ENCODE assay signal across 8 cellular contexts in the genomic region with DNA sequence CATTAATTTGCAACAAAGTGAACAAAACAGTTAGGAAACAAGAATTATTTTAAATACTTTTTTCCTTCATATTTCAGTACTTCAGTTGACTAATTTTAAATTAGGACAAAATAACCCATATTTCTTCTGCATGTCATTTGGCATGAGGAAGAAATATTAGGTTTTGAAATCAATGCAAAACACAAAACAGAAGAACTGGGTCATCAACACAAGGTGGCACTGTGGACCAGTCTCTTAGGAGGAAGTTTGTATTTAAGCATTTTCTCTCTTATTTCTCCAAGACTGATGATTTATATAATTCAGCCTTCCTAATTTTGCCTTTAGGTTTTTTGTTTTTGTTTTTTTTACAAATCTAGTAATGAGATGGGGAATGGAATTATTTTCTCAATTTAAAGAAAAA.
DNase-seq lines count a peak whose midpoint lies in the region; ATAC-seq and TF ChIP-seq lines count a peak whose summit lies in the region.

No MANE protein-coding gene starts in this region.

- H3K9me3 ChIP-seq in cardiac muscle cell (ENCODE audit: low read depth) (no peaks in the 10 kb centered on the region), right cardiac atrium (ENCODE audit: control insufficient read depth, low read length) (no peaks in the 10 kb centered on the region), transverse colon (no peaks in the 10 kb centered on the region)

- DNase-seq in cardiac muscle cell (ENCODE audit: low read depth in 1 of 2, low spot score in 1 of 2) (peak; percentile 55 to 74), right cardiac atrium (no peak), HS-27A (ENCODE audit: low read depth) (peak; percentile 8), SKM-1 treated with dmso at 0.1 percent for 144 hours (lab: John Stamatoyannopoulos, UW; ENCODE audit: unreplicated experiment) (peak; percentile 38), glomerular visceral epithelial cell (ENCODE audit: extremely low spot score) (peak; percentile 54), transverse colon (no peak)
- no peak for DNase-seq in stimulated activated CD4-positive, alpha-beta T cell treated with anti-CD3 and anti-CD28 coated beads, Interleukin-4, amount 100 ng/mL, for 24 hours

- H3K36me3 ChIP-seq in cardiac muscle cell (no peaks in the 10 kb centered on the region), transverse colon (no peaks in the 10 kb centered on the region)

- H3K4me3 ChIP-seq in cardiac muscle cell = no peak overlapping the region
- no peak overlapping the region for H3K4me3 ChIP-seq in right cardiac atrium (ENCODE audit: low read length)
- no peak overlapping the region for H3K4me3 ChIP-seq in transverse colon

- TF ChIP-seq CTCF in cardiac muscle cell (IDR thresholded peaks at IDR 0.05; ENCODE audit: low read depth, low read length) (peak; percentile 70), transverse colon (IDR thresholded peaks at IDR 0.05) (peak in 4 of 5 experiments; percentile 23 to 40 (median 32))

- intact Hi-C loops in right cardiac atrium (cut with DNase I) (loop anchor here in 3 of 4 donors (5.0 to 10.0 kb wide), 2 partner anchors 1241 to 1243 kb away; no protein-coding TSS in a partner anchor), transverse colon (cut with DNase I; ENCODE audit: low total_unique reads) (no loop called here)

- H3K27me3 ChIP-seq in cardiac muscle cell (no peaks in the 10 kb centered on the region), right cardiac atrium (ENCODE audit: control insufficient read depth, insufficient read depth) (no peaks in the 10 kb centered on the region), transverse colon (no peaks in the 10 kb centered on the region)

- TF ChIP-seq POLR2A in transverse colon (IDR thresholded peaks at IDR 0.05) = no peak

- TF ChIP-seq EP300 in transverse colon (IDR thresholded peaks at IDR 0.05; ENCODE audit: low read depth) = no peak

- no peaks in the 10 kb centered on the region for H3K4me1 ChIP-seq in cardiac muscle cell (ENCODE audit: low read depth)
- no peaks in the 10 kb centered on the region for H3K4me1 ChIP-seq in right cardiac atrium (ENCODE audit: control insufficient read depth, insufficient read depth, low read length)
- no peaks in the 10 kb centered on the region for H3K4me1 ChIP-seq in transverse colon

- in situ Hi-C loops in transverse colon (cut with MboI; ENCODE audit: low pct_ligation_motif_present in 1 of 4, low pct_unique_long_range_greater_than_20kb in 1 of 4, low sequenced_read_pairs in 3 of 4) = loop anchor here (25.0 kb wide), 1 partner anchor 1296 kb away; no protein-coding TSS in a partner anchor

- ATAC-seq in right cardiac atrium (no peak), HG03460 (IDR thresholded peaks at IDR 0.05; ENCODE audit: unreplicated experiment) (no peak)

- H3K27ac ChIP-seq in cardiac muscle cell (no peak overlapping the region), right cardiac atrium (ENCODE audit: low read length) (no peak overlapping the region), transverse colon (no peak overlapping the region)

Comparison
In these comparisons a context has a peak if more than half of its experiments do, and no peak if none do; other contexts are left out.
1. DNase-seq: peak in cardiac muscle cell (2 of 2), HS-27A (single experiment), SKM-1 treated with dmso at 0.1 percent for 144 hours (single experiment) and glomerular visceral epithelial cell (single experiment); none in right cardiac atrium (0 of 3), transverse colon (single experiment) and stimulated activated CD4-positive, alpha-beta T cell treated with anti-CD3 and anti-CD28 coated beads, Interleukin-4, amount 100 ng/mL, for 24 hours (single experiment).